In the genomic region with DNA sequence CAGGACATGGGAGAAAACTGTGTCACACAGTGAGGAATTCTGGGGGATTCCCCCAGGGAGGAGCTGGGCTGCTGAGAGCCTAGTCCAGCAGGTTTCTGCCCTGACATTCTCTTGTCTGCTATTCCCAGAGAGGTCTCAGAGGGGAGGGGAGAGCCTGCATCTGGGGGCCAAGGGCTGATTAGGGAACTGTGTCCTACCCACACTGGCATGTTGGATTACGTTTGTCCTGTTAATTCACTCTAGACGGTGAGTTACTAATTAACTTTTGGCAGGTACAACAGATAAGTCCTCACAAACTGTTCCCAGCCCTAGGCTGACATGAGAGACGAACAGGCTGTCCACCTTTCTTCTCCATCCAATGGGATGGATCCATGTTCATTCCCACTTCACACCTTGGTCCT, we compare ENCODE assay signal across 11 cellular contexts. TPM values are rescaled to one million over a fixed set of nuclear protein-coding genes. Genes with fewer than 3 reads are reported as not detected.
DNase-seq lines count a peak whose midpoint lies in the region; ATAC-seq and TF ChIP-seq lines count a peak whose summit lies in the region.
"Had no signal": no experiment of that assay in that cellular context is flagged by ENCODE, and none has a peak within 500 bp of the region (broad histone marks: within the 10 kb centered on the region; RNA-seq: fewer than 3 reads in every experiment).

No MANE protein-coding gene starts in this region.

- H3K36me3 ChIP-seq in left lung (peaks cover 0 to 15% of the 10 kb centered on the region in 2 donors), subcutaneous abdominal adipose tissue (ENCODE audit: control insufficient read depth in 5 of 5, insufficient read depth in 5 of 5, low read length in 5 of 5) (peaks cover 0 to 14% (median 10%) of the 10 kb centered on the region in 5 donors), OCI-LY7 (ENCODE audit: insufficient read depth, low read length) (peaks cover 81% of the 10 kb centered on the region)

- H3K4me2 ChIP-seq in OCI-LY7 (ENCODE audit: low read length), result no peak overlapping the region

- H3K4me1 Mint-ChIP-seq in activated naive CD8-positive, alpha-beta T cell treated with anti-CD3 and anti-CD28 coated beads for 36 hours, result peaks cover 63% of the 10 kb centered on the region

- POLR2A ChIA-PET in OCI-LY7 (lab: Charles Lee), result no interaction called here

- H3K9me3 ChIP-seq in left lung (no peaks in the 10 kb centered on the region), subcutaneous abdominal adipose tissue (ENCODE audit: control insufficient read depth in 5 of 5, low read length in 5 of 5) (no peaks in the 10 kb centered on the region), OCI-LY7 (ENCODE audit: low read length) (no peaks in the 10 kb centered on the region)

- H3K9ac ChIP-seq in subcutaneous abdominal adipose tissue (ENCODE audit: low read length in 5 of 5), result peak overlapping the region in 2 of 5 donors; percentile 49 to 69

- H3K9me3 Mint-ChIP-seq in activated naive CD8-positive, alpha-beta T cell treated with anti-CD3 and anti-CD28 coated beads for 36 hours, result no peaks in the 10 kb centered on the region

- CTCF ChIA-PET in OCI-LY7 (lab: Charles Lee; ENCODE audit: unreplicated experiment), result interaction anchor here (1.3 kb wide), 1 partner anchor 12 kb away, joined by 3 read pairs; no protein-coding TSS in a partner anchor

- intact Hi-C loops in left lung (cut with DNase I) (no loop called here), OCI-LY7 (cut with micrococcal nuclease; ENCODE audit: unreplicated experiment) (no loop called here)

- TF ChIP-seq CTCF in left lung (IDR thresholded peaks at IDR 0.05) (no peak), OCI-LY7 (conservative IDR thresholded peaks at IDR 0.05; ENCODE audit: low read length) (no peak)

- H4K20me1 ChIP-seq in OCI-LY7 (ENCODE audit: insufficient read depth, low read length), result no peaks in the 10 kb centered on the region

- no peaks in the 10 kb centered on the region for H3K27me3 Mint-ChIP-seq in activated naive CD8-positive, alpha-beta T cell treated with anti-CD3 and anti-CD28 coated beads for 36 hours

- no TSS peak for BruUV-seq in OCI-LY7 (replicated peaks; lab: Mats Ljungman, UMichigan)

- H3K27ac Mint-ChIP-seq in activated naive CD8-positive, alpha-beta T cell treated with anti-CD3 and anti-CD28 coated beads for 36 hours, result peak overlapping the region; percentile 96

- no peaks in the 10 kb centered on the region for H3K9me2 ChIP-seq in OCI-LY7 (ENCODE audit: insufficient read depth, low read length)

- H3K4me3 ChIP-seq in left lung (no peak overlapping the region), subcutaneous abdominal adipose tissue (ENCODE audit: low read depth in 1 of 5, low read length in 5 of 5) (no peak overlapping the region), OCI-LY7 (ENCODE audit: low read depth, low read length, poor library complexity, severe bottlenecking) (no peak overlapping the region)

- H3K27me3 ChIP-seq in left lung, result no peaks in the 10 kb centered on the region
- H3K27me3 ChIP-seq in subcutaneous abdominal adipose tissue (ENCODE audit: control insufficient read depth in 5 of 5, insufficient read depth in 4 of 5, low read length in 5 of 5), result no peaks in the 10 kb centered on the region

- DNase-seq in DMS53 (lab: John Stamatoyannopoulos, UW), result peak; percentile 39
- no peak for DNase-seq in DMS53 treated with DMSO at 0.1 percent for 48 hours (lab: John Stamatoyannopoulos, UW; ENCODE audit: unreplicated experiment)
- no peak for DNase-seq in activated naive CD8-positive, alpha-beta T cell treated with anti-CD3 and anti-CD28 coated beads for 36 hours
- peak in 1 of 2 donors; percentile 43 for DNase-seq in left lung
- no peak for DNase-seq in OCI-LY7 (ENCODE audit: low spot score)
- no peak for DNase-seq in NCI-H146 treated with DMSO at 0.1 percent for 48 hours (lab: John Stamatoyannopoulos, UW; ENCODE audit: unreplicated experiment)
- DNase-seq: NCI-H1930, SHP77 treated with DMSO at 0.1 percent for 48 hours had no signal

- no peak for ATAC-seq in left lung
- no peak for ATAC-seq in HG03045 (IDR thresholded peaks at IDR 0.05; ENCODE audit: unreplicated experiment)

- no peak overlapping the region for H3K4me3 Mint-ChIP-seq in activated naive CD8-positive, alpha-beta T cell treated with anti-CD3 and anti-CD28 coated beads for 36 hours

- no peak overlapping the region for H2AFZ ChIP-seq in OCI-LY7 (ENCODE audit: low read length)

- H3K4me1 ChIP-seq in left lung (peaks cover 50 to 75% of the 10 kb centered on the region in 2 donors), subcutaneous abdominal adipose tissue (ENCODE audit: control insufficient read depth in 5 of 5, insufficient read depth in 5 of 5, low read length in 5 of 5) (peaks cover 18 to 73% (median 61%) of the 10 kb centered on the region in 5 donors), OCI-LY7 (ENCODE audit: insufficient read depth, low read length, poor library complexity, severe bottlenecking) (peaks cover 30% of the 10 kb centered on the region)

- no peaks in the 10 kb centered on the region for H3K79me2 ChIP-seq in OCI-LY7 (ENCODE audit: insufficient read depth, low read depth, low read length)

- H3K27ac ChIP-seq in left lung (peak overlapping the region; percentile 94 to 98), subcutaneous abdominal adipose tissue (ENCODE audit: low read depth, low read length) (peak overlapping the region; percentile 96), OCI-LY7 (ENCODE audit: low read depth, low read length, poor library complexity, severe bottlenecking) (no peak overlapping the region)

- peaks cover 54% of the 10 kb centered on the region for H3K36me3 Mint-ChIP-seq in activated naive CD8-positive, alpha-beta T cell treated with anti-CD3 and anti-CD28 coated beads for 36 hours

RNA-seq across cellular contexts. Expression of a gene that starts 2.6 kb away (rescaled TPM):
- total RNA-seq in activated naive CD8-positive, alpha-beta T cell treated with anti-CD3 and anti-CD28 coated beads for 36 hours, result 100 to 1,000 TPM; 292 to 295 TPM
- 100 to 1,000 TPM; 210 to 347 TPM for total RNA-seq in left lung
- total RNA-seq in OCI-LY7 (2014; rRNA removed; shearing (Covaris generic)), result 18.6 and 25.3 TPM in 2 replicates
- 58.6 and 60.9 TPM in 2 replicates for total RNA-seq in OCI-LY7 (2022)

RNA-seq across cellular contexts. Expression of a gene that starts 29.2 kb away (rescaled TPM):
- total RNA-seq in activated naive CD8-positive, alpha-beta T cell treated with anti-CD3 and anti-CD28 coated beads for 36 hours, result 10 to 100 TPM; 30.5 to 31.7 TPM
- total RNA-seq in left lung (10 to 100 TPM; 24.0 to 43.1 TPM), OCI-LY7 (2022) (98.6 and 111 TPM in 2 replicates)
- total RNA-seq in OCI-LY7 (2014; rRNA removed; shearing (Covaris generic)), result 74.2 and 75.8 TPM in 2 replicates

RNA-seq across cellular contexts. Expression of a gene that starts 40.5 kb away (rescaled TPM):
- total RNA-seq in activated naive CD8-positive, alpha-beta T cell treated with anti-CD3 and anti-CD28 coated beads for 36 hours, result 100 to 1,000 TPM; 263 to 278 TPM
- total RNA-seq in left lung (100 to 1,000 TPM in 1 of 2 donors, 10 to 100 TPM in 1; 96.7 to 170 TPM), OCI-LY7 (2022) (677 and 769 TPM in 2 replicates)
- total RNA-seq in OCI-LY7 (2014; rRNA removed; shearing (Covaris generic)), result 409 and 470 TPM in 2 replicates
- total RNA-seq: A172 had no signal

RNA-seq across cellular contexts. Expression of a gene that starts 43.3 kb away (rescaled TPM):
- total RNA-seq in activated naive CD8-positive, alpha-beta T cell treated with anti-CD3 and anti-CD28 coated beads for 36 hours, result 10 to 100 TPM; 28.1 to 29.6 TPM
- total RNA-seq in left lung, result 10 to 100 TPM; 12.1 to 13.6 TPM
- total RNA-seq in OCI-LY7 (2014; rRNA removed; shearing (Covaris generic)), result 46.4 and 55.2 TPM in 2 replicates
- 47.1 and 53.6 TPM in 2 replicates for total RNA-seq in OCI-LY7 (2022)
